Comparison of ENCODE assay signal across 15 cellular contexts in the genomic region with DNA sequence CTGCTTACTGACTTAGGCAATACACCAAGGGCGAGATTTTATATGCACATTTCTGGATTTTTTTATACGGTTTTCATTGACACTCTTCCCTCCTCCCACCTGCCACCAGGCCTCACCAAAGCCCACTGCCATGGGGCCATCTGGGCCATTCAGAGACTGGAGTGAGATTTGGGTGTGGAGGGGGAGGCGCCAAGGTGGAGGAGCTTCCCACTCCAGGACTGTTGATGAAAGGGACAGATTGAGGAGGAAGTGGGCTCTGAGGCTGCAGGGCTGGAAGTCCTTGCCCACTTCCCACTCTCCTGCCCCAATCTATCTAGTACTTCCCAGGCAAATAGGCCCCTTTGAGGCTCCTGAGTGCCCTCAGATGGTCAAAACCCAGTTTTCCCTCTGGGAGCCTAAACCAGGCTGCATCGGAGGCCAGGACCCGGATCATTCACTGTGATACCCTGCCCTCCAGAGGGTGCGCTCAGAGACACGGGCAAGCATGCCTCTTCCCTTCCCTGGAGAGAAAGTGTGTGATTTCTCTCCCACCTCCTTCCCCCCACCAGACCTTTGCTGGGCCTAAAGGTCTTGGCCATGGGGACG. TPM values are rescaled to one million over a fixed set of nuclear protein-coding genes. Genes with fewer than 3 reads are reported as not detected.
DNase-seq lines count a peak whose midpoint lies in the region; ATAC-seq and TF ChIP-seq lines count a peak whose summit lies in the region.
"Had no signal": no experiment of that assay in that cellular context is flagged by ENCODE, and none has a peak within 500 bp of the region (broad histone marks: within the 10 kb centered on the region; RNA-seq: fewer than 3 reads in every experiment).

No MANE protein-coding gene starts in this region.

- CTCF ChIA-PET in HEK293 (lab: Yijun Ruan, JAX): no interaction called here

- no peak for ATAC-seq in upper lobe of left lung (ENCODE audit: low FRiP score in 2 of 2)
- ATAC-seq: K562 had no signal

- TF ChIP-seq POLR2A in upper lobe of left lung (IDR thresholded peaks at IDR 0.05): no peak

- H3K4me2 ChIP-seq in BLaER1 treated with 17β-estradiol and CSF1 and Interleukin-3, amounts not matched to agents 10 nM and 100 nM: peak overlapping the region; percentile 46 to 95 (median 83); a peak in 21 of 22 replicates
- H3K4me2 ChIP-seq in neural progenitor cell: no peak overlapping the region

- H3K4me3 Mint-ChIP-seq in endodermal cell (no peak overlapping the region), neural progenitor cell (no peak overlapping the region)

- H3K36me3 ChIP-seq in BLaER1 treated with 17β-estradiol and CSF1 and Interleukin-3, amounts not matched to agents 10 nM and 100 nM: no peaks in the 10 kb centered on the region
- peaks cover 0 to 15% of the 10 kb centered on the region in 2 experiments; a peak in 2 of 3 replicates for H3K36me3 ChIP-seq in HEK293 (ENCODE audit: control insufficient read depth in 2 of 2, insufficient read depth in 1 of 2, low read length in 2 of 2)
- H3K36me3 ChIP-seq in endodermal cell (ENCODE audit: control insufficient read depth, insufficient read depth, low read length): peaks cover 4% of the 10 kb centered on the region
- no peaks in the 10 kb centered on the region for H3K36me3 ChIP-seq in neural progenitor cell
- H3K36me3 ChIP-seq in upper lobe of left lung: no peaks in the 10 kb centered on the region

- POLR2A ChIA-PET in HEK293 (lab: Yijun Ruan, JAX): no interaction called here

- H2AFZ ChIP-seq in neural progenitor cell (replicated peaks): no peak overlapping the region

- 83% methylated on average over 4 to 8 of the region's 8 CpGs for WGBS in endodermal cell (ENCODE audit: insufficient coverage in 1 of 2, insufficient read length in 1 of 2), 2 experiments
- WGBS in upper lobe of left lung, 2 donors: 77 to 86% methylated on average over 8 of the region's 8 CpGs

- H3F3A ChIP-seq in neural progenitor cell (ENCODE audit: low read depth): no peaks in the 10 kb centered on the region

- no peak overlapping the region for H3K4me3 ChIP-seq in BLaER1 treated with 17β-estradiol and CSF1 and Interleukin-3, amounts not matched to agents 10 nM and 100 nM
- H3K4me3 ChIP-seq in HEK293 (ENCODE audit: low read depth, low read length) (no peak overlapping the region), endodermal cell (ENCODE audit: low read length) (no peak overlapping the region), neural progenitor cell (no peak overlapping the region), upper lobe of left lung (no peak overlapping the region)
- H3K4me3 ChIP-seq: K562, Peyer's patch had no signal

- TF ChIP-seq CTCF in HEK293 (tag by site-specific recombination; IDR thresholded peaks at IDR 0.05): no peak
- TF ChIP-seq CTCF in endodermal cell (conservative IDR thresholded peaks at IDR 0.05): peak; percentile 47
- peak; percentile 22 for TF ChIP-seq CTCF in neural progenitor cell (IDR thresholded peaks at IDR 0.05)
- no peak for TF ChIP-seq CTCF in upper lobe of left lung (IDR thresholded peaks at IDR 0.05)

- H3K9me3 ChIP-seq in BLaER1 treated with 17β-estradiol and CSF1 and Interleukin-3, amounts not matched to agents 10 nM and 100 nM (replicated peaks in 1 of 11): no peaks in the 10 kb centered on the region
- H3K9me3 ChIP-seq in HEK293 (ENCODE audit: control insufficient read depth, insufficient read depth, low read depth, low read length) (no peaks in the 10 kb centered on the region), endodermal cell (ENCODE audit: control insufficient read depth, low read length) (no peaks in the 10 kb centered on the region), neural progenitor cell (ENCODE audit: low read depth) (no peaks in the 10 kb centered on the region), upper lobe of left lung (no peaks in the 10 kb centered on the region)
- H3K9me3 ChIP-seq: Peyer's patch had no signal

- H3K4me1 Mint-ChIP-seq in endodermal cell (peaks cover 7% of the 10 kb centered on the region), neural progenitor cell (peaks cover 30% of the 10 kb centered on the region)

- no peak overlapping the region for H3K27ac ChIP-seq in BLaER1 treated with 17β-estradiol and CSF1 and Interleukin-3, amounts not matched to agents 10 nM and 100 nM
- no peak overlapping the region for H3K27ac ChIP-seq in HEK293 (ENCODE audit: extremely low read depth, low read depth, low read length)
- H3K27ac ChIP-seq in endodermal cell (ENCODE audit: low read depth, low read length): peak overlapping the region; percentile 5
- no peak overlapping the region for H3K27ac ChIP-seq in neural progenitor cell
- H3K27ac ChIP-seq in upper lobe of left lung: no peak overlapping the region
- H3K27ac ChIP-seq: Peyer's patch had no signal

- no peaks in the 10 kb centered on the region for H3K79me2 ChIP-seq in neural progenitor cell (ENCODE audit: low read depth)

- H4K20me1 ChIP-seq in BLaER1 treated with 17β-estradiol and CSF1 and Interleukin-3, amounts not matched to agents 10 nM and 100 nM: peaks cover 0 to 13% (median 0%) of the 10 kb centered on the region in 11 experiments; a peak in 1 of 22 replicates
- H4K20me1 ChIP-seq in neural progenitor cell (ENCODE audit: low read depth): peaks cover 10% of the 10 kb centered on the region

- H3K27ac Mint-ChIP-seq in endodermal cell (peak overlapping the region; percentile 73), neural progenitor cell (peak overlapping the region; percentile 82)

- no peaks in the 10 kb centered on the region for H3K27me3 Mint-ChIP-seq in endodermal cell (ENCODE audit: insufficient read depth)
- H3K27me3 Mint-ChIP-seq in neural progenitor cell (ENCODE audit: insufficient read depth, low read depth): peaks cover 4% of the 10 kb centered on the region

- DNase-seq in endodermal cell (peak; percentile 64), neural progenitor cell (ENCODE audit: low spot score) (peak; percentile 26), NCI-H2107 treated with DMSO at 0.1 percent for 48 hours (lab: John Stamatoyannopoulos, UW; ENCODE audit: unreplicated experiment) (no peak), upper lobe of left lung (no peak)
- no peak for DNase-seq in stimulated activated CD8-positive, alpha-beta memory T cell treated with anti-CD3 and anti-CD28 coated beads, Interleukin-4, amount 100 ng/mL, for 48 hours
- DNase-seq: C1 segment of cervical spinal cord, EL, NCI-H1417, NCI-H2029, NCI-H510A treated with DMSO at 0.1 percent for 48 hours, Peyer's patch, SIG-M5 had no signal

- no peak for TF ChIP-seq EP300 in upper lobe of left lung (IDR thresholded peaks at IDR 0.05)

- H3K36me3 Mint-ChIP-seq in endodermal cell (ENCODE audit: low read depth) (peaks cover 6% of the 10 kb centered on the region), neural progenitor cell (peaks cover 3% of the 10 kb centered on the region)

- peaks cover 26 to 58% (median 55%) of the 10 kb centered on the region in 10 experiments for H3K4me1 ChIP-seq in BLaER1 treated with 17β-estradiol and CSF1 and Interleukin-3, amounts not matched to agents 10 nM and 100 nM
- H3K4me1 ChIP-seq in HEK293 (ENCODE audit: control insufficient read depth, insufficient read depth, low read length) (no peaks in the 10 kb centered on the region), endodermal cell (ENCODE audit: control insufficient read depth, insufficient read depth, low read length) (no peaks in the 10 kb centered on the region), neural progenitor cell (peaks cover 20% of the 10 kb centered on the region), upper lobe of left lung (no peaks in the 10 kb centered on the region)
- H3K4me1 ChIP-seq: Peyer's patch had no signal

- H3K9me3 Mint-ChIP-seq in endodermal cell: no peaks in the 10 kb centered on the region
- no peaks in the 10 kb centered on the region for H3K9me3 Mint-ChIP-seq in neural progenitor cell

- H3K9ac ChIP-seq in BLaER1 treated with 17β-estradiol and CSF1 and Interleukin-3, amounts not matched to agents 10 nM and 100 nM: no peak overlapping the region
- H3K9ac ChIP-seq in endodermal cell (ENCODE audit: extremely low read depth, low read length, poor library complexity, severe bottlenecking) (no peak overlapping the region), neural progenitor cell (no peak overlapping the region)

- H3K27me3 ChIP-seq in BLaER1 treated with 17β-estradiol and CSF1 and Interleukin-3, amounts not matched to agents 10 nM and 100 nM: no peaks in the 10 kb centered on the region
- H3K27me3 ChIP-seq in endodermal cell (ENCODE audit: control insufficient read depth, insufficient read depth, low read length, poor library complexity, severe bottlenecking) (no peaks in the 10 kb centered on the region), neural progenitor cell (no peaks in the 10 kb centered on the region), upper lobe of left lung (no peaks in the 10 kb centered on the region)
- H3K27me3 ChIP-seq: Peyer's patch had no signal

TF ChIP-seq in HEK293, 187 proteins besides CTCF, POLR2A, EP300 and RAD21 (continues in another document):
- peak; percentile 56 for TF ChIP-seq ZFHX2 (tag by site-specific recombination; conservative IDR thresholded peaks at IDR 0.05)
- no peak for TF ChIP-seq ZNF791 (tag by site-specific recombination; IDR thresholded peaks at IDR 0.05)
- TF ChIP-seq ZNF837 (tag by site-specific recombination; IDR thresholded peaks at IDR 0.05): no peak
- TF ChIP-seq EGR2 (tag by site-specific recombination; IDR thresholded peaks at IDR 0.05; ENCODE audit: low read depth): peak; percentile 74
- TF ChIP-seq ZNF654 (tag by site-specific recombination; IDR thresholded peaks at IDR 0.05; ENCODE audit: low read depth): no peak
- no peak for TF ChIP-seq ZNF610 (tag by site-specific recombination; IDR thresholded peaks at IDR 0.05; ENCODE audit: borderline replicate concordance)
- TF ChIP-seq, protein P1, sequence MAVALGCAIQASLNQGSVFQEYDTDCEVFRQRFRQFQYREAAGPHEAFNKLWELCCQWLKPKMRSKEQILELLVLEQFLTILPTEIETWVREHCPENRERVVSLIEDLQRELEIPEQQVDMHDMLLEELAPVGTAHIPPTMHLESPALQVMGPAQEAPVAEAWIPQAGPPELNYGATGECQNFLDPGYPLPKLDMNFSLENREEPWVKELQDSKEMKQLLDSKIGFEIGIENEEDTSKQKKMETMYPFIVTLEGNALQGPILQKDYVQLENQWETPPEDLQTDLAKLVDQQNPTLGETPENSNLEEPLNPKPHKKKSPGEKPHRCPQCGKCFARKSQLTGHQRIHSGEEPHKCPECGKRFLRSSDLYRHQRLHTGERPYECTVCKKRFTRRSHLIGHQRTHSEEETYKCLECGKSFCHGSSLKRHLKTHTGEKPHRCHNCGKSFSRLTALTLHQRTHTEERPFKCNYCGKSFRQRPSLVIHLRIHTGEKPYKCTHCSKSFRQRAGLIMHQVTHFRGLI (tag by site-specific recombination; IDR thresholded peaks at IDR 0.05): no peak

RNA-seq across cellular contexts. Expression of gene LACTBL1, which starts 57.9 kb away (rescaled TPM):
- total RNA-seq in endodermal cell (not detected), neural progenitor cell (ENCODE audit: low replicate concordance) (0.12 TPM in 1 of 2 replicates, not detected in the other), upper lobe of left lung (not detected)
- not detected for polyA plus RNA-seq in endodermal cell (2013, experiment 1 of 2)
- polyA plus RNA-seq in endodermal cell (2013, experiment 2 of 2): not detected
- total RNA-seq: K562, Peyer's patch had no signal
- polyA plus RNA-seq: K562 had no signal

Comparison
In these comparisons a context has a peak if more than half of its experiments do, and no peak if none do; other contexts are left out.
1. CTCF ChIP-seq: peak in endodermal cell (single experiment) and neural progenitor cell (single experiment); none in HEK293 (single experiment) and upper lobe of left lung (0 of 6).
2. DNase-seq: peak in endodermal cell (single experiment) and neural progenitor cell (single experiment); none in NCI-H2107 treated with DMSO at 0.1 percent for 48 hours (single experiment), stimulated activated CD8-positive, alpha-beta memory T cell treated with anti-CD3 and anti-CD28 coated beads, Interleukin-4, amount 100 ng/mL, for 48 hours (single experiment) and upper lobe of left lung (0 of 2).